ENCODE assay signal across 9 cellular contexts in genomic region chr2:27117995-27118524, GRCh38. TPM values are rescaled to one million over a fixed set of nuclear protein-coding genes. Genes with fewer than 3 reads are reported as not detected.
DNase-seq lines count a peak whose midpoint lies in the region; ATAC-seq and TF ChIP-seq lines count a peak whose summit lies in the region.
"Had no signal": no experiment of that assay in that cellular context is flagged by ENCODE, and none has a peak within 500 bp of the region (broad histone marks: within the 10 kb centered on the region; RNA-seq: fewer than 3 reads in every experiment).

No MANE protein-coding gene starts in this region.

- TF ChIP-seq CTCF in heart left ventricle (IDR thresholded peaks at IDR 0.05) (no peak), lower lobe of right lung (IDR thresholded peaks at IDR 0.05) (no peak)

- ATAC-seq in heart left ventricle (no peak), Right ventricle myocardium inferior (no peak), lower lobe of right lung (no peak), GM21515 (IDR thresholded peaks at IDR 0.05; ENCODE audit: unreplicated experiment) (no peak), GM18867 (IDR thresholded peaks at IDR 0.05; ENCODE audit: unreplicated experiment) (no peak)

- intact Hi-C loops in heart left ventricle (cut with DNase I), result no loop called here
- intact Hi-C loops in Right ventricle myocardium inferior (cut with DNase I), result no loop called here
- intact Hi-C loops in lower lobe of right lung (cut with DNase I), result no loop called here

- H3K4me1 ChIP-seq in heart left ventricle (peaks cover 0 to 18% (median 8%) of the 10 kb centered on the region in 12 donors), lower lobe of right lung (peaks cover 13% of the 10 kb centered on the region), urinary bladder (ENCODE audit: insufficient read depth) (no peaks in the 10 kb centered on the region)

- no peak for DNase-seq in heart left ventricle
- DNase-seq in Right ventricle myocardium inferior (ENCODE audit: missing footprints), result no peak
- DNase-seq in astrocyte of the hippocampus (ENCODE audit: low read depth, low spot score), result peak; percentile 8
- DNase-seq in lower lobe of right lung, result no peak
- no peak for DNase-seq in DMS 273 treated with DMSO at 0.1 percent for 48 hours (lab: John Stamatoyannopoulos, UW)
- DNase-seq: activated B cell treated with CpG ODN at 0.5 μM for 24 hours had no signal

- H3K27me3 ChIP-seq in heart left ventricle, result peaks cover 0 to 28% (median 17%) of the 10 kb centered on the region in 9 donors
- peaks cover 16% of the 10 kb centered on the region for H3K27me3 ChIP-seq in lower lobe of right lung (ENCODE audit: low read depth)

- H3K4me3 ChIP-seq in heart left ventricle (peak overlapping the region in 10 of 12 donors; percentile 14 to 51 (median 40)), lower lobe of right lung (peak overlapping the region; percentile 40), urinary bladder (ENCODE audit: low read depth, low read length) (peak overlapping the region; percentile 40)

- H3K27ac ChIP-seq in heart left ventricle (no peak overlapping the region), lower lobe of right lung (no peak overlapping the region), urinary bladder (ENCODE audit: low read depth) (no peak overlapping the region)

- no peaks in the 10 kb centered on the region for H3K36me3 ChIP-seq in heart left ventricle
- H3K36me3 ChIP-seq in lower lobe of right lung, result no peaks in the 10 kb centered on the region
- H3K36me3 ChIP-seq in urinary bladder (ENCODE audit: insufficient read depth), result no peaks in the 10 kb centered on the region

- TF ChIP-seq POLR2A in heart left ventricle (IDR thresholded peaks at IDR 0.05), result no peak

- 22 to 62% (median 24%) methylated on average over 3 to 14 of the region's 14 CpGs for WGBS in heart left ventricle, 4 donors
- WGBS in urinary bladder, result 23% methylated on average over 14 of the region's 14 CpGs

- no peaks in the 10 kb centered on the region for H3K9me3 ChIP-seq in heart left ventricle
- H3K9me3 ChIP-seq in lower lobe of right lung, result no peaks in the 10 kb centered on the region

RNA-seq across cellular contexts. Expression of gene CGREF1, which starts 0.9 kb away (rescaled TPM):
- total RNA-seq in heart left ventricle (1 to 10 TPM in 4 of 9 donors, under 1 TPM in 4, not detected in 1; 0.24 to 2.7 (median 1.0) TPM), Right ventricle myocardium inferior (0.84 TPM), lower lobe of right lung (0.74 TPM), urinary bladder (4.1 TPM)
- polyA plus RNA-seq in heart left ventricle (under 1 TPM; 0.67 to 0.99 TPM), urinary bladder (1.0 TPM)

RNA-seq across cellular contexts. Expression of gene ABHD1, which starts 5.6 kb away (rescaled TPM):
- 1 to 10 TPM in 8 of 9 donors, not detected in 1; 1.2 to 3.9 (median 2.0) TPM for total RNA-seq in heart left ventricle
- 1 to 10 TPM in 1 of 2 donors, under 1 TPM in 1; 0.47 to 6.2 TPM for polyA plus RNA-seq in heart left ventricle
- 2.4 TPM for total RNA-seq in Right ventricle myocardium inferior
- 0.21 TPM for total RNA-seq in lower lobe of right lung
- total RNA-seq in urinary bladder, result not detected
- polyA plus RNA-seq in urinary bladder, result 0.35 TPM

RNA-seq across cellular contexts. Expression of gene PREB, which starts 16.4 kb away (rescaled TPM):
- total RNA-seq in heart left ventricle (10 to 100 TPM; 41.1 to 74.5 (median 48.7) TPM), Right ventricle myocardium inferior (54.5 TPM), lower lobe of right lung (37.7 TPM), urinary bladder (20.5 TPM)
- polyA plus RNA-seq in heart left ventricle (10 to 100 TPM; 54.3 to 99.4 TPM), urinary bladder (49.1 TPM)

RNA-seq across cellular contexts. Expression of gene PRR30, which starts 21.1 kb away (rescaled TPM):
- not detected for total RNA-seq in heart left ventricle
- not detected for polyA plus RNA-seq in heart left ventricle
- total RNA-seq in Right ventricle myocardium inferior, result not detected
- total RNA-seq in lower lobe of right lung, result not detected
- not detected for total RNA-seq in urinary bladder
- polyA plus RNA-seq in urinary bladder, result not detected
- total RNA-seq: activated B cell treated with CpG ODN at 0.5 μM for 24 hours had no signal

RNA-seq across cellular contexts. Expression of gene TCF23, which starts 30.7 kb away (rescaled TPM):
- total RNA-seq in heart left ventricle, result under 1 TPM in 3 of 9 donors, not detected in 6; 0.07 to 0.85 (median 0.68) TPM
- polyA plus RNA-seq in heart left ventricle, result under 1 TPM; 0.04 TPM
- 0.16 TPM for total RNA-seq in Right ventricle myocardium inferior
- 1.2 TPM for total RNA-seq in lower lobe of right lung
- 0.85 TPM for total RNA-seq in urinary bladder
- 0.08 TPM for polyA plus RNA-seq in urinary bladder
